Comparison of ENCODE assay signal across 10 cellular contexts in genomic region chr11:45884596-45885185, GRCh38. TPM values are rescaled to one million over a fixed set of nuclear protein-coding genes. Genes with fewer than 3 reads are reported as not detected.
DNase-seq lines count a peak whose midpoint lies in the region; ATAC-seq and TF ChIP-seq lines count a peak whose summit lies in the region.
"Had no signal": no experiment of that assay in that cellular context is flagged by ENCODE, and none has a peak within 500 bp of the region (broad histone marks: within the 10 kb centered on the region; RNA-seq: fewer than 3 reads in every experiment).

No MANE protein-coding gene starts in this region.

- H3K27ac Mint-ChIP-seq in progenitor cell of endocrine pancreas = no peak overlapping the region

- H4K20me1 ChIP-seq in OCI-LY7 (ENCODE audit: insufficient read depth, low read length) = no peaks in the 10 kb centered on the region

- H3K9me2 ChIP-seq in OCI-LY7 (ENCODE audit: insufficient read depth, low read length) = no peaks in the 10 kb centered on the region

- ATAC-seq in GM19023 (IDR thresholded peaks at IDR 0.05; ENCODE audit: unreplicated experiment) = no peak

- no peaks in the 10 kb centered on the region for H3K4me1 Mint-ChIP-seq in progenitor cell of endocrine pancreas (ENCODE audit: low read depth)

- peaks cover 6% of the 10 kb centered on the region for H3K36me3 Mint-ChIP-seq in progenitor cell of endocrine pancreas (ENCODE audit: insufficient read depth)

- H3K9me3 ChIP-seq in OCI-LY7 (ENCODE audit: low read length) = no peaks in the 10 kb centered on the region

- H3K36me3 ChIP-seq in OCI-LY7 (ENCODE audit: insufficient read depth, low read length) = no peaks in the 10 kb centered on the region

- POLR2A ChIA-PET in OCI-LY7 (lab: Charles Lee) = no interaction called here

- H3K9me3 Mint-ChIP-seq in progenitor cell of endocrine pancreas (ENCODE audit: low read depth) = no peaks in the 10 kb centered on the region

- no peaks in the 10 kb centered on the region for H3K27me3 ChIP-seq in dorsolateral prefrontal cortex

- intact Hi-C loops in OCI-LY7 (cut with micrococcal nuclease; ENCODE audit: unreplicated experiment) (no loop called here), dorsolateral prefrontal cortex (cut with DNase I) (no loop called here)

- H3K27ac ChIP-seq in OCI-LY7 (ENCODE audit: low read depth, low read length, poor library complexity, severe bottlenecking) = no peak overlapping the region
- H3K27ac ChIP-seq in dorsolateral prefrontal cortex = peak overlapping the region in 31 of 59 donors; percentile 12 to 92 (median 63)
- H3K27ac ChIP-seq: skin epidermis had no signal

- TF ChIP-seq CTCF in GM10266 (IDR thresholded peaks at IDR 0.05; ENCODE audit: control insufficient read depth, insufficient read depth, low read depth, missing control alignments) (no peak), OCI-LY7 (conservative IDR thresholded peaks at IDR 0.05; ENCODE audit: low read length) (no peak), dorsolateral prefrontal cortex (IDR thresholded peaks at IDR 0.05 in 54 of 56, conservative IDR thresholded peaks at IDR 0.05 in 2 of 56; ENCODE audit: low read depth in 1 of 56, partially characterized antibody in 56 of 56) (no peak), progenitor cell of endocrine pancreas (IDR thresholded peaks at IDR 0.05; ENCODE audit: unreplicated experiment) (no peak)

- H3K4me2 ChIP-seq in OCI-LY7 (ENCODE audit: low read length) = peak overlapping the region; percentile 83

- H3K4me3 ChIP-seq in OCI-LY7 (ENCODE audit: low read depth, low read length, poor library complexity, severe bottlenecking) = peak overlapping the region; percentile 57
- peak overlapping the region in 38 of 59 donors; percentile 19 to 75 (median 66) for H3K4me3 ChIP-seq in dorsolateral prefrontal cortex

- no TSS peak for BruUV-seq in OCI-LY7 (replicated peaks; lab: Mats Ljungman, UMichigan)

- no peaks in the 10 kb centered on the region for H3K4me1 ChIP-seq in OCI-LY7 (ENCODE audit: insufficient read depth, low read length, poor library complexity, severe bottlenecking)

- H3K4me3 Mint-ChIP-seq in progenitor cell of endocrine pancreas (ENCODE audit: low read depth) = peak overlapping the region; percentile 61

- DNase-seq in GM10266 (ENCODE audit: extremely low spot score) (peak; percentile 22), OCI-LY7 (ENCODE audit: low spot score) (no peak), dorsolateral prefrontal cortex (no peak), progenitor cell of endocrine pancreas (ENCODE audit: low spot score, unreplicated experiment) (no peak), amniotic stem cell (lab: John Stamatoyannopoulos, UW) (no peak), NCI-H187 (lab: John Stamatoyannopoulos, UW) (no peak)
- DNase-seq: MV-4-11 had no signal

- H2AFZ ChIP-seq in OCI-LY7 (ENCODE audit: low read length) = no peak overlapping the region

- peaks cover 8% of the 10 kb centered on the region for H3K27me3 Mint-ChIP-seq in progenitor cell of endocrine pancreas

- no peaks in the 10 kb centered on the region for H3K79me2 ChIP-seq in OCI-LY7 (ENCODE audit: insufficient read depth, low read depth, low read length)

- CTCF ChIA-PET in OCI-LY7 (lab: Charles Lee; ENCODE audit: unreplicated experiment) = no interaction called here

RNA-seq across cellular contexts. Expression of gene MAPK8IP1, which starts 0.8 kb away (rescaled TPM):
- total RNA-seq in OCI-LY7 (2014; rRNA removed; shearing (Covaris generic)) = 2.2 and 2.9 TPM in 2 replicates
- total RNA-seq in OCI-LY7 (2022) (1.5 and 2.2 TPM in 2 replicates), dorsolateral prefrontal cortex (100 to 1,000 TPM; 164 to 333 (median 223) TPM), progenitor cell of endocrine pancreas (43.0 and 48.1 TPM in 2 replicates)

RNA-seq across cellular contexts. Expression of gene FREY1, which starts 22.4 kb away (rescaled TPM):
- total RNA-seq in OCI-LY7 (2014; rRNA removed; shearing (Covaris generic)) = 2.4 and 3.3 TPM in 2 replicates
- total RNA-seq in OCI-LY7 (2022) = 3.7 and 4.3 TPM in 2 replicates
- total RNA-seq in dorsolateral prefrontal cortex = 1 to 10 TPM in 60 of 120 experiments, under 1 TPM in 23, not detected in 37; 0.59 to 5.0 (median 1.4) TPM
- 2.8 and 3.7 TPM in 2 replicates for total RNA-seq in progenitor cell of endocrine pancreas

RNA-seq across cellular contexts. Expression of gene PEX16, which starts 33.0 kb away (rescaled TPM):
- total RNA-seq in OCI-LY7 (2014; rRNA removed; shearing (Covaris generic)) = 41.0 TPM in 2 replicates
- 42.1 and 43.9 TPM in 2 replicates for total RNA-seq in OCI-LY7 (2022)
- 10 to 100 TPM; 26.7 to 59.7 (median 43.8) TPM for total RNA-seq in dorsolateral prefrontal cortex
- total RNA-seq in progenitor cell of endocrine pancreas = 28.0 and 34.6 TPM in 2 replicates

RNA-seq across cellular contexts. Expression of gene CRY2, which starts 37.4 kb away (rescaled TPM):
- total RNA-seq in OCI-LY7 (2014; rRNA removed; shearing (Covaris generic)) = 19.2 and 24.5 TPM in 2 replicates
- total RNA-seq in OCI-LY7 (2022) (24.6 and 27.2 TPM in 2 replicates), dorsolateral prefrontal cortex (100 to 1,000 TPM in 43 of 120 experiments, 10 to 100 TPM in 77; 65.9 to 159 (median 95.3) TPM), progenitor cell of endocrine pancreas (34.1 and 34.8 TPM in 2 replicates)

RNA-seq across cellular contexts. Expression of gene LARGE2, which starts 37.8 kb away (rescaled TPM):
- total RNA-seq in OCI-LY7 (2014; rRNA removed; shearing (Covaris generic)) = 0.08 and 0.60 TPM in 2 replicates
- total RNA-seq in OCI-LY7 (2022) (1.00 and 1.3 TPM in 2 replicates), dorsolateral prefrontal cortex (1 to 10 TPM in 1 of 120 experiments, under 1 TPM in 5, not detected in 114; 0.29 to 1.3 (median 0.40) TPM), progenitor cell of endocrine pancreas (39.4 and 47.3 TPM in 2 replicates)
- total RNA-seq: dermis microvascular lymphatic vessel endothelial cell had no signal

Comparison
In these comparisons a context has a peak if more than half of its experiments do, and no peak if none do; other contexts are left out.
1. RNA of gene MAPK8IP1, which starts 0.8 kb away (total RNA-seq): 164 to 333 TPM in dorsolateral prefrontal cortex and 43.0 to 48.1 TPM in progenitor cell of endocrine pancreas; 1.5 to 2.9 TPM in OCI-LY7; every median in the first group is over 10 times any median in the second.